ENCODE assay signal across 10 cellular contexts in genomic region chr15:65067645-65068416, GRCh38. TPM values are rescaled to one million over a fixed set of nuclear protein-coding genes. Genes with fewer than 3 reads are reported as not detected.
DNase-seq lines count a peak whose midpoint lies in the region; ATAC-seq and TF ChIP-seq lines count a peak whose summit lies in the region.
"Had no signal": no experiment of that assay in that cellular context is flagged by ENCODE, and none has a peak within 500 bp of the region (broad histone marks: within the 10 kb centered on the region; RNA-seq: fewer than 3 reads in every experiment).

TSS of gene RASL12 (minus strand) at chr15:65067991. CDS start at chr15:65067835, 156 bp downstream.

- H3K4me3 Mint-ChIP-seq in activated naive CD4-positive, alpha-beta T cell treated with anti-CD3 and anti-CD28 coated beads for 36 hours = peak within 1 kb of the TSS; percentile 30
- peak within 1 kb of the TSS; percentile 15 to 70 (median 40) for H3K4me3 Mint-ChIP-seq in naive thymus-derived CD4-positive, alpha-beta T cell

- no peaks in the 10 kb centered on the region for H3K4me1 ChIP-seq in naive thymus-derived CD4-positive, alpha-beta T cell (ENCODE audit: control insufficient read depth in 2 of 2, insufficient read depth in 2 of 2, low read length in 2 of 2)

- H3K9me3 ChIP-seq in naive thymus-derived CD4-positive, alpha-beta T cell (ENCODE audit: control insufficient read depth in 2 of 3, low read length in 3 of 3) = no peaks in the 10 kb centered on the region

- TF ChIP-seq CTCF in fibroblast of pulmonary artery (IDR thresholded peaks at IDR 0.05; ENCODE audit: low read length, missing control alignments) = no peak

- no peak within 1 kb of the TSS for H3K27ac ChIP-seq in naive thymus-derived CD4-positive, alpha-beta T cell (ENCODE audit: low read depth, low read length)

- ATAC-seq in naive thymus-derived CD4-positive, alpha-beta T cell = no peak

- H3K4me1 Mint-ChIP-seq in activated naive CD4-positive, alpha-beta T cell treated with anti-CD3 and anti-CD28 coated beads for 36 hours (ENCODE audit: low read depth) = peaks cover 9% of the 10 kb centered on the region
- H3K4me1 Mint-ChIP-seq in naive thymus-derived CD4-positive, alpha-beta T cell = peaks cover 0 to 13% (median 8%) of the 10 kb centered on the region in 7 donors

- peak within 1 kb of the TSS; percentile 42 for H3K4me3 ChIP-seq in fibroblast of pulmonary artery (replicated peaks; ENCODE audit: low read depth, low read length)
- no peak within 1 kb of the TSS for H3K4me3 ChIP-seq in naive thymus-derived CD4-positive, alpha-beta T cell (ENCODE audit: low read length)

- H3K36me3 ChIP-seq in naive thymus-derived CD4-positive, alpha-beta T cell (ENCODE audit: control insufficient read depth in 2 of 3, insufficient read depth in 3 of 3, low read length in 3 of 3) = no peaks in the 10 kb centered on the region

- H3K27me3 ChIP-seq in naive thymus-derived CD4-positive, alpha-beta T cell (ENCODE audit: control insufficient read depth in 2 of 2, insufficient read depth in 2 of 2, low read length in 2 of 2) = peaks cover 0 to 3% of the 10 kb centered on the region in 2 donors

- peaks cover 26% of the 10 kb centered on the region for H3K27me3 Mint-ChIP-seq in activated naive CD4-positive, alpha-beta T cell treated with anti-CD3 and anti-CD28 coated beads for 36 hours (ENCODE audit: low read depth)
- H3K27me3 Mint-ChIP-seq in naive thymus-derived CD4-positive, alpha-beta T cell = peaks cover 33 to 60% (median 37%) of the 10 kb centered on the region in 5 donors

- no peaks in the 10 kb centered on the region for H3K9me3 Mint-ChIP-seq in activated naive CD4-positive, alpha-beta T cell treated with anti-CD3 and anti-CD28 coated beads for 36 hours
- no peaks in the 10 kb centered on the region for H3K9me3 Mint-ChIP-seq in naive thymus-derived CD4-positive, alpha-beta T cell

- no peak within 1 kb of the TSS for H3K27ac Mint-ChIP-seq in activated naive CD4-positive, alpha-beta T cell treated with anti-CD3 and anti-CD28 coated beads for 36 hours
- H3K27ac Mint-ChIP-seq in naive thymus-derived CD4-positive, alpha-beta T cell = no peak within 1 kb of the TSS

- POLR2A ChIA-PET in naive thymus-derived CD4-positive, alpha-beta T cell (lab: Charles Lee) = no interaction called here

- no peaks in the 10 kb centered on the region for H3K36me3 Mint-ChIP-seq in activated naive CD4-positive, alpha-beta T cell treated with anti-CD3 and anti-CD28 coated beads for 36 hours (ENCODE audit: low read depth)
- H3K36me3 Mint-ChIP-seq in naive thymus-derived CD4-positive, alpha-beta T cell = no peaks in the 10 kb centered on the region

- intact Hi-C loops in activated naive CD4-positive, alpha-beta T cell treated with anti-CD3 and anti-CD28 coated beads for 36 hours (cut with micrococcal nuclease) = no loop called here
- intact Hi-C loops in naive thymus-derived CD4-positive, alpha-beta T cell (cut with micrococcal nuclease) = no loop called here

- CTCF ChIA-PET in activated naive CD4-positive, alpha-beta T cell treated with anti-CD3 and anti-CD28 coated beads for 36 hours (lab: Charles Lee) = interaction anchor here (0.9 to 1.2 kb wide), 2 partner anchors 8 to 11 kb away, joined by 3 to 4 read pairs; no protein-coding TSS in a partner anchor
- CTCF ChIA-PET in naive thymus-derived CD4-positive, alpha-beta T cell (lab: Charles Lee) = no interaction called here

- no peak for DNase-seq in activated naive CD4-positive, alpha-beta T cell treated with anti-CD3 and anti-CD28 coated beads for 36 hours
- no peak for DNase-seq in activated naive CD4-positive, alpha-beta T cell treated with Interleukin-2 at 50 U/mL for 16 hours
- DNase-seq in fibroblast of pulmonary artery (ENCODE audit: low read depth) (no peak), ureter (ENCODE audit: low spot score) (no peak), cortex of kidney (lab: John Stamatoyannopoulos, UW) (no peak), NCI-H2227 treated with DMSO at 0.1 percent for 48 hours (lab: John Stamatoyannopoulos, UW) (no peak)
- DNase-seq in naive thymus-derived CD4-positive, alpha-beta T cell = no peak
- no peak for DNase-seq in stimulated activated CD4-positive, alpha-beta T cell treated with anti-CD3 and anti-CD28 coated beads, Interleukin-2, amount 100 ng/mL, for 48 hours
- DNase-seq: activated CD8-positive, alpha-beta memory T cell treated with anti-CD3 and anti-CD28 coated beads, Interleukin-2, amount 50 U/mL, for 4 hours; NK-92 treated with Interleukin-12 subunit alpha and Interleukin-12 subunit beta, amount 100 ng/mL, for 24 hours had no signal

RNA-seq across cellular contexts. Expression of gene RASL12, which starts in this region (rescaled TPM):
- total RNA-seq in activated naive CD4-positive, alpha-beta T cell treated with anti-CD3 and anti-CD28 coated beads for 36 hours = not detected
- total RNA-seq in naive thymus-derived CD4-positive, alpha-beta T cell = not detected
- not detected for polyA plus RNA-seq in naive thymus-derived CD4-positive, alpha-beta T cell
- 32.8 TPM for total RNA-seq in ureter

Comparison
In these comparisons a context has a peak if more than half of its experiments do, and no peak if none do; other contexts are left out.
1. RNA of gene RASL12 (total RNA-seq): 32.8 TPM in ureter (single experiment); not detected in activated naive CD4-positive, alpha-beta T cell treated with anti-CD3 and anti-CD28 coated beads for 36 hours and not detected in naive thymus-derived CD4-positive, alpha-beta T cell; every median in the first group is over 10 times any median in the second.